In genomic region chr1:83455753-83456152, GRCh38 we compare ENCODE assay signal across 7 cellular contexts.
DNase-seq lines count a peak whose midpoint lies in the region; ATAC-seq, FAIRE-seq and TF ChIP-seq lines count a peak whose summit lies in the region.
"Not testable (repeated sequence)": the region's sequence is repeated elsewhere in the genome, so short reads cannot be mapped to it uniquely, and the experiment has no call there.

No MANE protein-coding gene starts in this region.

- not testable (repeated sequence) for H3K27me3 Mint-ChIP-seq in activated CD4-positive, alpha-beta T cell treated with anti-CD3 and anti-CD28 coated beads, Interleukin-2, amount 10 ng/mL, durations not matched to agents 24 days and 14 days; activated naive CD4-positive, alpha-beta T cell treated with anti-CD3 and anti-CD28 coated beads, Interleukin-2, amount 10 ng/mL, durations not matched to agents 7 days and 5 days

- H3K9me3 ChIP-seq in GM23248 (ENCODE audit: low read depth); OCI-LY7 (ENCODE audit: low read length); left ventricle myocardium inferior (replicated peaks); pancreas: not testable (repeated sequence)

- H3K27ac ChIP-seq in GM23248; OCI-LY7 (ENCODE audit: low read depth, low read length, poor library complexity, severe bottlenecking); pancreas: not testable (repeated sequence)
- H3K27ac ChIP-seq in left ventricle myocardium inferior (replicated peaks): peak overlapping the region; percentile 41

- H3K36me3 ChIP-seq in GM23248 (ENCODE audit: low read depth); OCI-LY7 (ENCODE audit: insufficient read depth, low read length); left ventricle myocardium inferior; pancreas: not testable (repeated sequence)

- H3K4me1 ChIP-seq in GM23248 (ENCODE audit: insufficient read depth); OCI-LY7 (ENCODE audit: insufficient read depth, low read length, poor library complexity, severe bottlenecking); left ventricle myocardium inferior; pancreas: not testable (repeated sequence)

- peak overlapping the region; percentile 38; the same call in 1 of the 2 replicates for H2AFZ ChIP-seq in GM23248
- not testable (repeated sequence) for H2AFZ ChIP-seq in OCI-LY7 (ENCODE audit: low read length)

- H3K4me3 ChIP-seq in GM12865 (ENCODE audit: low read depth, low read length) (peak overlapping the region; percentile 41), left ventricle myocardium inferior (peak overlapping the region; percentile 12)
- not testable (repeated sequence) for H3K4me3 ChIP-seq in GM23248; OCI-LY7 (ENCODE audit: low read depth, low read length, poor library complexity, severe bottlenecking); pancreas

- not testable (repeated sequence) for H3K36me3 Mint-ChIP-seq in activated CD4-positive, alpha-beta T cell treated with anti-CD3 and anti-CD28 coated beads, Interleukin-2, amount 10 ng/mL, durations not matched to agents 24 days and 14 days (ENCODE audit: low read depth); activated naive CD4-positive, alpha-beta T cell treated with anti-CD3 and anti-CD28 coated beads, Interleukin-2, amount 10 ng/mL, durations not matched to agents 7 days and 5 days

- not testable (repeated sequence) for H3K4me1 Mint-ChIP-seq in activated CD4-positive, alpha-beta T cell treated with anti-CD3 and anti-CD28 coated beads, Interleukin-2, amount 10 ng/mL, durations not matched to agents 24 days and 14 days
- H3K4me1 Mint-ChIP-seq in activated naive CD4-positive, alpha-beta T cell treated with anti-CD3 and anti-CD28 coated beads, Interleukin-2, amount 10 ng/mL, durations not matched to agents 7 days and 5 days: peaks cover 17% of the 10 kb centered on the region

- intact Hi-C loops in OCI-LY7 (cut with micrococcal nuclease; ENCODE audit: unreplicated experiment); activated CD4-positive, alpha-beta T cell treated with anti-CD3 and anti-CD28 coated beads, Interleukin-2, amount 10 ng/mL, durations not matched to agents 24 days and 14 days (cut with micrococcal nuclease); left ventricle myocardium inferior (cut with micrococcal nuclease); pancreas (cut with DNase I): not testable (repeated sequence)

- POLR2A ChIA-PET in OCI-LY7 (lab: Charles Lee): not testable (repeated sequence)

- H3K9me2 ChIP-seq in GM23248 (ENCODE audit: insufficient read depth); OCI-LY7 (ENCODE audit: insufficient read depth, low read length): not testable (repeated sequence)

- H3K9ac ChIP-seq in GM23248: not testable (repeated sequence)

- H3K27me3 ChIP-seq in GM23248 (replicated peaks; ENCODE audit: insufficient read depth); left ventricle myocardium inferior (ENCODE audit: low read depth); pancreas: not testable (repeated sequence)

- not testable (repeated sequence) for H3K79me2 ChIP-seq in GM23248 (ENCODE audit: insufficient read depth); OCI-LY7 (ENCODE audit: insufficient read depth, low read depth, low read length)

- 0 to 7% methylated on average over 1 of the region's 1 CpG for WGBS in GM23248 (ENCODE audit: low coverage in 1 of 2, low lambda C conversion rate in 2 of 2, missing lambda C conversion rate in 2 of 2), 2 experiments
- 31 to 75% methylated on average over 1 of the region's 1 CpG for WGBS in pancreas, 2 donors

- not testable (repeated sequence) for BruUV-seq in OCI-LY7 (replicated peaks; lab: Mats Ljungman, UMichigan)

- not testable (repeated sequence) for H3K9me3 Mint-ChIP-seq in activated CD4-positive, alpha-beta T cell treated with anti-CD3 and anti-CD28 coated beads, Interleukin-2, amount 10 ng/mL, durations not matched to agents 24 days and 14 days; activated naive CD4-positive, alpha-beta T cell treated with anti-CD3 and anti-CD28 coated beads, Interleukin-2, amount 10 ng/mL, durations not matched to agents 7 days and 5 days

- not testable (repeated sequence) for TF ChIP-seq CTCF in GM12865 (IDR thresholded peaks at IDR 0.05; ENCODE audit: insufficient read depth, low read depth, low read length, missing control alignments); OCI-LY7 (conservative IDR thresholded peaks at IDR 0.05; ENCODE audit: low read length); left ventricle myocardium inferior (IDR thresholded peaks at IDR 0.05; ENCODE audit: borderline replicate concordance); pancreas (IDR thresholded peaks at IDR 0.05)

- peak; percentile 9 for FAIRE-seq in pancreas (lab: Jason Lieb, UNC)

- not testable (repeated sequence) for ATAC-seq in pancreas

- not testable (repeated sequence) for DNase-seq in GM12865 (ENCODE audit: low read depth); GM23248; OCI-LY7 (ENCODE audit: low spot score); activated CD4-positive, alpha-beta T cell treated with anti-CD3 and anti-CD28 coated beads, Interleukin-2, amount 10 ng/mL, durations not matched to agents 24 days and 14 days; activated naive CD4-positive, alpha-beta T cell treated with anti-CD3 and anti-CD28 coated beads, Interleukin-2, amount 10 ng/mL, durations not matched to agents 7 days and 5 days; left ventricle myocardium inferior; pancreas

- H4K20me1 ChIP-seq in GM23248 (ENCODE audit: insufficient read depth); OCI-LY7 (ENCODE audit: insufficient read depth, low read length): not testable (repeated sequence)

- H3K27ac Mint-ChIP-seq in activated CD4-positive, alpha-beta T cell treated with anti-CD3 and anti-CD28 coated beads, Interleukin-2, amount 10 ng/mL, durations not matched to agents 24 days and 14 days; activated naive CD4-positive, alpha-beta T cell treated with anti-CD3 and anti-CD28 coated beads, Interleukin-2, amount 10 ng/mL, durations not matched to agents 7 days and 5 days: not testable (repeated sequence)

- CTCF ChIA-PET in OCI-LY7 (lab: Charles Lee; ENCODE audit: unreplicated experiment); activated naive CD4-positive, alpha-beta T cell treated with anti-CD3 and anti-CD28 coated beads, Interleukin-2, amount 10 ng/mL, durations not matched to agents 7 days and 5 days (lab: Charles Lee): not testable (repeated sequence)

- H3F3A ChIP-seq in GM23248 (ENCODE audit: insufficient read depth): not testable (repeated sequence)

- H3K4me2 ChIP-seq in GM23248 (ENCODE audit: unreplicated experiment): not testable (repeated sequence)
- H3K4me2 ChIP-seq in OCI-LY7 (ENCODE audit: low read length): peak overlapping the region; percentile 23; the same call in 1 of the 2 replicates

- in situ Hi-C loops in GM23248 (cut with MboI): not testable (repeated sequence)

- peak overlapping the region; percentile 56 for H3K4me3 Mint-ChIP-seq in activated CD4-positive, alpha-beta T cell treated with anti-CD3 and anti-CD28 coated beads, Interleukin-2, amount 10 ng/mL, durations not matched to agents 24 days and 14 days
- peak overlapping the region; percentile 21 for H3K4me3 Mint-ChIP-seq in activated naive CD4-positive, alpha-beta T cell treated with anti-CD3 and anti-CD28 coated beads, Interleukin-2, amount 10 ng/mL, durations not matched to agents 7 days and 5 days
